Comparison of ENCODE assay signal across 22 cellular contexts in the genomic region with DNA sequence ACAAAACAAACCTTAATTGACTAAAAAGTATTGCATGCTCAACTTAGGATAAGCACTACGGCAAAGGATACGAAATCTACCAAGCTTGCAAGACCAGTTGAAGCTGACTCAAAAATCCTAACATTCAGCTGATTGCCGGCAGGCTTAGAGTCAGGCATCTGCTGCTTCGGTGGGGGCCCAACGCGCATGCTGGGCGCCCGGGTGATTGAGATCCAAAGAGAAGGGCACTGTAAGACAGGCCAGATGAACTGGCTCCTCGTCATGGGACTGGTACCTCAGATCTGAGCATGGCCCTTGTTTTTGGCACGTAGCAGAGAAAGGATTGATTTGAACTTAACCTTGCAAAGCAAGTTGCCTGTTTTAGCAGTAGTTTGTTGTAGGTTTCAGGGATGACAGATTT.
DNase-seq lines count a peak whose midpoint lies in the region; ATAC-seq and TF ChIP-seq lines count a peak whose summit lies in the region.
"Had no signal": no experiment of that assay in that cellular context is flagged by ENCODE, and none has a peak within 500 bp of the region (broad histone marks: within the 10 kb centered on the region; RNA-seq: fewer than 3 reads in every experiment).

No MANE protein-coding gene starts in this region.

- no peak for TF ChIP-seq CTCF in CD8-positive, alpha-beta T cell (IDR thresholded peaks at IDR 0.05)

- CTCF ChIA-PET in CD8-positive, alpha-beta T cell (lab: Charles Lee) = no interaction called here

- peak overlapping the region; percentile 12 for H3K27ac Mint-ChIP-seq in stimulated activated naive CD8-positive, alpha-beta T cell treated with anti-CD3 and anti-CD28 coated beads, Interleukin-15, Interleukin-2, amounts not matched to agents 100 ng/mL and 50 ng/mL, for 24 hours
- peak overlapping the region; percentile 80 for H3K27ac Mint-ChIP-seq in T-helper 17 cell
- no peak overlapping the region for H3K27ac Mint-ChIP-seq in CD8-positive, alpha-beta T cell

- peaks cover 57% of the 10 kb centered on the region for H3K4me1 Mint-ChIP-seq in stimulated activated naive CD8-positive, alpha-beta T cell treated with anti-CD3 and anti-CD28 coated beads, Interleukin-15, Interleukin-2, amounts not matched to agents 100 ng/mL and 50 ng/mL, for 24 hours (ENCODE audit: low read depth)
- peaks cover 42% of the 10 kb centered on the region for H3K4me1 Mint-ChIP-seq in T-helper 17 cell
- peaks cover 65% of the 10 kb centered on the region for H3K4me1 Mint-ChIP-seq in CD8-positive, alpha-beta T cell (ENCODE audit: low read depth)

- DNase-seq in stimulated activated naive CD8-positive, alpha-beta T cell treated with anti-CD3 and anti-CD28 coated beads, Interleukin-15, Interleukin-2, amounts not matched to agents 100 U/mL and 50 U/mL, for 24 hours = no peak
- DNase-seq in T-helper 17 cell (no peak), medulla oblongata (ENCODE audit: extremely low spot score) (peak; percentile 45), posterior vena cava (ENCODE audit: low spot score) (no peak), NCI-H1436 treated with DMSO at 0.1 percent for 48 hours (lab: John Stamatoyannopoulos, UW) (no peak)
- DNase-seq in stimulated activated CD8-positive, alpha-beta memory T cell treated with anti-CD3 and anti-CD28 coated beads, Interleukin-4, amount 100 ng/mL, for 48 hours = peak; percentile 14
- no peak for DNase-seq in CD8-positive, alpha-beta T cell
- DNase-seq: BE2C; CD4-positive, CD25-positive, alpha-beta regulatory T cell; COR-L47; DMS79; GOT3; HCEC 1CT; IMR-90; NCI-H1417 treated with DMSO at 0.1 percent for 48 hours; NCI-H1930; NCI-H2227 treated with DMSO at 0.1 percent for 48 hours; NCI-H510A; NCI-H748 treated with DMSO at 0.1 percent for 48 hours; SIG-M5; SK-N-SH had no signal

- no peak overlapping the region for H3K4me3 ChIP-seq in CD8-positive, alpha-beta T cell (ENCODE audit: low read depth, low read length)

- intact Hi-C loops in CD8-positive, alpha-beta T cell (cut with DNase I, micrococcal nuclease) = no loop called here
- intact Hi-C loops in posterior vena cava (cut with DNase I) = no loop called here

- peaks cover 11% of the 10 kb centered on the region for H3K36me3 ChIP-seq in CD8-positive, alpha-beta T cell (ENCODE audit: insufficient read depth, low read length)
- H3K36me3 ChIP-seq: BE2C had no signal

- POLR2A ChIA-PET in CD8-positive, alpha-beta T cell (lab: Charles Lee) = no interaction called here

- H3K27ac ChIP-seq in CD8-positive, alpha-beta T cell (ENCODE audit: low read depth, low read length) = no peak overlapping the region

- H3K4me3 Mint-ChIP-seq in stimulated activated naive CD8-positive, alpha-beta T cell treated with anti-CD3 and anti-CD28 coated beads, Interleukin-15, Interleukin-2, amounts not matched to agents 100 ng/mL and 50 ng/mL, for 24 hours = no peak overlapping the region
- no peak overlapping the region for H3K4me3 Mint-ChIP-seq in T-helper 17 cell
- no peak overlapping the region for H3K4me3 Mint-ChIP-seq in CD8-positive, alpha-beta T cell
- H3K4me3 Mint-ChIP-seq: CD4-positive, CD25-positive, alpha-beta regulatory T cell had no signal

- ATAC-seq in stimulated activated naive CD8-positive, alpha-beta T cell treated with anti-CD3 and anti-CD28 coated beads, Interleukin-15, Interleukin-2, amounts not matched to agents 100 U/mL and 50 U/mL, for 24 hours = no peak
- no peak for ATAC-seq in T-helper 17 cell
- ATAC-seq in CD8-positive, alpha-beta T cell = no peak

- no peaks in the 10 kb centered on the region for H3K9me3 ChIP-seq in T-helper 17 cell (ENCODE audit: control insufficient read depth, low read length, poor library complexity, severe bottlenecking)
- no peaks in the 10 kb centered on the region for H3K9me3 ChIP-seq in CD8-positive, alpha-beta T cell (ENCODE audit: low read length)
- H3K9me3 ChIP-seq: BE2C, SK-N-SH had no signal

- peaks cover 62% of the 10 kb centered on the region for H3K36me3 Mint-ChIP-seq in stimulated activated naive CD8-positive, alpha-beta T cell treated with anti-CD3 and anti-CD28 coated beads, Interleukin-15, Interleukin-2, amounts not matched to agents 100 ng/mL and 50 ng/mL, for 24 hours (ENCODE audit: low read depth)
- peaks cover 2% of the 10 kb centered on the region for H3K36me3 Mint-ChIP-seq in T-helper 17 cell (ENCODE audit: low read depth)
- H3K36me3 Mint-ChIP-seq in CD8-positive, alpha-beta T cell = peaks cover 46% of the 10 kb centered on the region

- H3K4me1 ChIP-seq in CD8-positive, alpha-beta T cell (ENCODE audit: insufficient read depth, low read length) = peaks cover 19% of the 10 kb centered on the region
- H3K4me1 ChIP-seq: BE2C had no signal

- no peaks in the 10 kb centered on the region for H3K27me3 Mint-ChIP-seq in stimulated activated naive CD8-positive, alpha-beta T cell treated with anti-CD3 and anti-CD28 coated beads, Interleukin-15, Interleukin-2, amounts not matched to agents 100 ng/mL and 50 ng/mL, for 24 hours
- no peaks in the 10 kb centered on the region for H3K27me3 Mint-ChIP-seq in T-helper 17 cell
- no peaks in the 10 kb centered on the region for H3K27me3 Mint-ChIP-seq in CD8-positive, alpha-beta T cell (ENCODE audit: low read depth)
- H3K27me3 Mint-ChIP-seq: CD4-positive, CD25-positive, alpha-beta regulatory T cell had no signal

- no peaks in the 10 kb centered on the region for H3K27me3 ChIP-seq in CD8-positive, alpha-beta T cell (ENCODE audit: insufficient read depth, low read length)
- H3K27me3 ChIP-seq: BE2C had no signal

- no peaks in the 10 kb centered on the region for H3K9me3 Mint-ChIP-seq in stimulated activated naive CD8-positive, alpha-beta T cell treated with anti-CD3 and anti-CD28 coated beads, Interleukin-15, Interleukin-2, amounts not matched to agents 100 ng/mL and 50 ng/mL, for 24 hours
- H3K9me3 Mint-ChIP-seq in CD8-positive, alpha-beta T cell = no peaks in the 10 kb centered on the region
- H3K9me3 Mint-ChIP-seq: CD4-positive, CD25-positive, alpha-beta regulatory T cell had no signal

Comparison
In these comparisons a context has a peak if more than half of its experiments do, and no peak if none do; other contexts are left out.
1. DNase-seq: peak in medulla oblongata (single experiment) and stimulated activated CD8-positive, alpha-beta memory T cell treated with anti-CD3 and anti-CD28 coated beads, Interleukin-4, amount 100 ng/mL, for 48 hours (single experiment); none in stimulated activated naive CD8-positive, alpha-beta T cell treated with anti-CD3 and anti-CD28 coated beads, Interleukin-15, Interleukin-2, amounts not matched to agents 100 U/mL and 50 U/mL, for 24 hours (single experiment), T-helper 17 cell (0 of 3), CD8-positive, alpha-beta T cell (0 of 7), posterior vena cava (single experiment) and NCI-H1436 treated with DMSO at 0.1 percent for 48 hours (single experiment).